In the genomic region with DNA sequence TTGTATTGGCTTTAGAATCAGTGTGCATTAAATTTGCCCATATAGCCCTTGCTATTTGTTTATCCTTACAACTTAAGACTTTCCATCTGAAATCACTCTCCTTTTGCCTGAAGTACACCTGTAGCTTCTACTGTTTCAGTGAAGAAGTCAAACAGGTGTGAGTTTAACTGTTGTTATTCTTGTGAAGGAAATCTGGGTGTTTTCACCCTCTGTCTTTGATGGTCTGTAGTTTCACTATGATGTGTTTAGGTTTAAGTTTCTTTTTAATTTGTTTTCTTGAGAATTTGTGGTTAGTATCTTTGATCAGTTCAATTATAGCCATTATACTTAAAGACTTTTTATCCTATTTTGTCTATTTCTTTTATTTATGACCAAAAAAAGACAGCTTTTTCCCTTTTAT, we compare ENCODE assay signal across 15 cellular contexts.
DNase-seq lines count a peak whose midpoint lies in the region; ATAC-seq, FAIRE-seq and TF ChIP-seq lines count a peak whose summit lies in the region.
"Had no signal": no experiment of that assay in that cellular context is flagged by ENCODE, and none has a peak within 500 bp of the region (broad histone marks: within the 10 kb centered on the region; RNA-seq: fewer than 3 reads in every experiment).

No MANE protein-coding gene starts in this region.

- H3K9me3 Mint-ChIP-seq in activated CD4-positive, alpha-beta T cell treated with anti-CD3 and anti-CD28 coated beads, Interleukin-2, amount 10 ng/mL, durations not matched to agents 7 days and 5 days = no peaks in the 10 kb centered on the region
- peaks cover under 1% of the 10 kb centered on the region for H3K9me3 Mint-ChIP-seq in mesothelial cell of epicardium
- H3K9me3 Mint-ChIP-seq in activated T-helper 1 cell treated with anti-CD3 and anti-CD28 coated beads, Interleukin-12 subunit alpha, Interleukin-12 subunit beta, Interleukin-2, Interleukin-4 antibody, amounts not matched to agents 30 ng/mL and 10 ng/mL and 1 ng/mL, durations not matched to agents 14 hours and 24 hours and 36 hours = no peaks in the 10 kb centered on the region
- H3K9me3 Mint-ChIP-seq: CD8-positive, alpha-beta T cell had no signal

- peaks cover 19% of the 10 kb centered on the region for H3K4me1 Mint-ChIP-seq in activated CD4-positive, alpha-beta T cell treated with anti-CD3 and anti-CD28 coated beads, Interleukin-2, amount 10 ng/mL, durations not matched to agents 7 days and 5 days
- peaks cover 6% of the 10 kb centered on the region for H3K4me1 Mint-ChIP-seq in mesothelial cell of epicardium
- H3K4me1 Mint-ChIP-seq in activated T-helper 1 cell treated with anti-CD3 and anti-CD28 coated beads, Interleukin-12 subunit alpha, Interleukin-12 subunit beta, Interleukin-2, Interleukin-4 antibody, amounts not matched to agents 30 ng/mL and 10 ng/mL and 1 ng/mL, durations not matched to agents 14 hours and 24 hours and 36 hours (ENCODE audit: low read depth) = peaks cover 10% of the 10 kb centered on the region

- peak; percentile 19 for FAIRE-seq in frontal cortex (lab: Jason Lieb, UNC)

- POLR2A ChIA-PET in activated CD4-positive, alpha-beta T cell treated with anti-CD3 and anti-CD28 coated beads, Interleukin-2, amount 10 ng/mL, durations not matched to agents 7 days and 5 days (lab: Charles Lee) = no interaction called here

- intact Hi-C loops in activated T-helper 1 cell treated with anti-CD3 and anti-CD28 coated beads, Interleukin-12 subunit alpha, Interleukin-12 subunit beta, Interleukin-2, Interleukin-4 antibody, amounts not matched to agents 30 ng/mL and 10 ng/mL and 1 ng/mL, durations not matched to agents 14 hours and 24 hours and 36 hours (cut with micrococcal nuclease) = no loop called here

- no peak for DNase-seq in activated CD4-positive, alpha-beta T cell treated with anti-CD3 and anti-CD28 coated beads, Interleukin-2, amount 10 ng/mL, durations not matched to agents 7 days and 5 days
- no peak for DNase-seq in activated CD4-positive, alpha-beta T cell treated with anti-CD3 and anti-CD28 coated beads, Interleukin-2, amount 50 U/mL, for 4 hours
- DNase-seq in frontal cortex (ENCODE audit: low spot score in 2 of 2) (no peak), glomerular visceral epithelial cell (ENCODE audit: extremely low spot score) (no peak), mesothelial cell of epicardium (ENCODE audit: low spot score in 2 of 2, unreplicated experiment in 2 of 2) (no peak)
- DNase-seq in activated T-helper 1 cell treated with anti-CD3 and anti-CD28 coated beads, Interleukin-12 subunit alpha, Interleukin-12 subunit beta, Interleukin-2, Interleukin-4 antibody, amounts not matched to agents 30 ng/mL and 10 ng/mL and 1 ng/mL, durations not matched to agents 14 hours and 24 hours and 36 hours (ENCODE audit: low spot score) = no peak
- DNase-seq: 8988T; activated CD8-positive, alpha-beta memory T cell treated with anti-CD3 and anti-CD28 coated beads, Interleukin-2, amount 50 U/mL, for 4 hours; CD8-positive, alpha-beta T cell; cerebellar nuclear complex; islet precursor cell; MV-4-11; ovary had no signal

- ATAC-seq in GM21515 (IDR thresholded peaks at IDR 0.05; ENCODE audit: unreplicated experiment) (peak; percentile 69), HG03175 (IDR thresholded peaks at IDR 0.05; ENCODE audit: unreplicated experiment) (peak; percentile 86)
- ATAC-seq: CD8-positive, alpha-beta T cell had no signal

- H3K27ac Mint-ChIP-seq in activated CD4-positive, alpha-beta T cell treated with anti-CD3 and anti-CD28 coated beads, Interleukin-2, amount 10 ng/mL, durations not matched to agents 7 days and 5 days = peak overlapping the region; percentile 78
- H3K27ac Mint-ChIP-seq in mesothelial cell of epicardium = no peak overlapping the region
- H3K27ac Mint-ChIP-seq in activated T-helper 1 cell treated with anti-CD3 and anti-CD28 coated beads, Interleukin-12 subunit alpha, Interleukin-12 subunit beta, Interleukin-2, Interleukin-4 antibody, amounts not matched to agents 30 ng/mL and 10 ng/mL and 1 ng/mL, durations not matched to agents 14 hours and 24 hours and 36 hours = no peak overlapping the region
- H3K27ac Mint-ChIP-seq: CD8-positive, alpha-beta T cell had no signal

- H3K36me3 Mint-ChIP-seq in activated CD4-positive, alpha-beta T cell treated with anti-CD3 and anti-CD28 coated beads, Interleukin-2, amount 10 ng/mL, durations not matched to agents 7 days and 5 days (ENCODE audit: low read depth) = peaks cover 9% of the 10 kb centered on the region
- peaks cover 4% of the 10 kb centered on the region for H3K36me3 Mint-ChIP-seq in mesothelial cell of epicardium
- peaks cover 2% of the 10 kb centered on the region for H3K36me3 Mint-ChIP-seq in activated T-helper 1 cell treated with anti-CD3 and anti-CD28 coated beads, Interleukin-12 subunit alpha, Interleukin-12 subunit beta, Interleukin-2, Interleukin-4 antibody, amounts not matched to agents 30 ng/mL and 10 ng/mL and 1 ng/mL, durations not matched to agents 14 hours and 24 hours and 36 hours (ENCODE audit: low read depth)

- CTCF ChIA-PET in activated CD4-positive, alpha-beta T cell treated with anti-CD3 and anti-CD28 coated beads, Interleukin-2, amount 10 ng/mL, durations not matched to agents 7 days and 5 days (lab: Charles Lee) = no interaction called here

- no peak for TF ChIP-seq CTCF in mesothelial cell of epicardium (IDR thresholded peaks at IDR 0.05; ENCODE audit: unreplicated experiment)

- H3K4me3 Mint-ChIP-seq in activated CD4-positive, alpha-beta T cell treated with anti-CD3 and anti-CD28 coated beads, Interleukin-2, amount 10 ng/mL, durations not matched to agents 7 days and 5 days = no peak overlapping the region
- H3K4me3 Mint-ChIP-seq in mesothelial cell of epicardium = no peak overlapping the region
- H3K4me3 Mint-ChIP-seq in activated T-helper 1 cell treated with anti-CD3 and anti-CD28 coated beads, Interleukin-12 subunit alpha, Interleukin-12 subunit beta, Interleukin-2, Interleukin-4 antibody, amounts not matched to agents 30 ng/mL and 10 ng/mL and 1 ng/mL, durations not matched to agents 14 hours and 24 hours and 36 hours = no peak overlapping the region
- H3K4me3 Mint-ChIP-seq: CD8-positive, alpha-beta T cell had no signal

- H3K27me3 Mint-ChIP-seq in activated CD4-positive, alpha-beta T cell treated with anti-CD3 and anti-CD28 coated beads, Interleukin-2, amount 10 ng/mL, durations not matched to agents 7 days and 5 days = no peaks in the 10 kb centered on the region
- no peaks in the 10 kb centered on the region for H3K27me3 Mint-ChIP-seq in mesothelial cell of epicardium (ENCODE audit: low read depth)
- no peaks in the 10 kb centered on the region for H3K27me3 Mint-ChIP-seq in activated T-helper 1 cell treated with anti-CD3 and anti-CD28 coated beads, Interleukin-12 subunit alpha, Interleukin-12 subunit beta, Interleukin-2, Interleukin-4 antibody, amounts not matched to agents 30 ng/mL and 10 ng/mL and 1 ng/mL, durations not matched to agents 14 hours and 24 hours and 36 hours (ENCODE audit: insufficient read depth)
